Comparison of ENCODE assay signal across 8 cellular contexts in genomic region chr9:125189361-125190289, GRCh38. TPM values are rescaled to one million over a fixed set of nuclear protein-coding genes. Genes with fewer than 3 reads are reported as not detected.
DNase-seq lines count a peak whose midpoint lies in the region; ATAC-seq and TF ChIP-seq lines count a peak whose summit lies in the region.

PPP6C (minus strand) TSS chr9:125189803; CDS start chr9:125189718, 85 bp downstream.

- H3K4me3 Mint-ChIP-seq in activated B cell treated with CpG ODN at 0.5 μM for 24 hours = peak within 1 kb of the TSS; percentile 97

- H3K36me3 Mint-ChIP-seq in activated B cell treated with CpG ODN at 0.5 μM for 24 hours (ENCODE audit: low read depth) = peaks cover 13% of the 10 kb centered on the region

- H3K9me3 Mint-ChIP-seq in activated B cell treated with CpG ODN at 0.5 μM for 24 hours = no peaks in the 10 kb centered on the region

- ATAC-seq in GM18909 (IDR thresholded peaks at IDR 0.05; ENCODE audit: poor library complexity, unreplicated experiment) = peak; percentile 97
- peak; percentile 97 for ATAC-seq in HG03175 (IDR thresholded peaks at IDR 0.05; ENCODE audit: unreplicated experiment)
- peak; percentile 98 for ATAC-seq in activated B cell treated with CpG ODN at 0.5 μM for 24 hours (ENCODE audit: low read depth)

- DNase-seq in AG08396 (ENCODE audit: low spot score) (peak; percentile 97), NCI-H2227 treated with DMSO at 0.1 percent for 48 hours (lab: John Stamatoyannopoulos, UW) (peak; percentile 92), activated B cell treated with CpG ODN at 0.5 μM for 24 hours (peak; percentile 93), caudate nucleus (lab: John Stamatoyannopoulos, UW) (peak; percentile 51 to 98 (median 96)), inferior parietal cortex (ENCODE audit: extremely low spot score) (peak; percentile 96)
- DNase-seq in stimulated activated CD4-positive, alpha-beta T cell treated with anti-CD3 and anti-CD28 coated beads, Interleukin-12 subunit alpha, Interleukin-12 subunit beta, amount 100 ng/mL, for 24 hours (ENCODE audit: low read depth in 2 of 2) = peak; percentile 94 to 97

- peak within 1 kb of the TSS; percentile 91 for H3K27ac Mint-ChIP-seq in activated B cell treated with CpG ODN at 0.5 μM for 24 hours

- CTCF ChIA-PET in activated B cell treated with CpG ODN at 0.5 μM for 24 hours (lab: Charles Lee) = no interaction called here

- intact Hi-C loops in activated B cell treated with CpG ODN at 0.5 μM for 24 hours (cut with micrococcal nuclease) = loop anchor here (1.0 to 5.0 kb wide), 8 partner anchors 11 to 419 kb away; partner anchors contain the start of genes ARPC5L, GAPVD1, GOLGA1 and HSPA5

- H3K27ac ChIP-seq in caudate nucleus (ENCODE audit: low read depth, low read length) = peak within 1 kb of the TSS; percentile 88

- POLR2A ChIA-PET in activated B cell treated with CpG ODN at 0.5 μM for 24 hours (lab: Charles Lee) = interaction anchor here (0.6 to 4.5 kb wide), 4 partner anchors 10 to 297 kb away, joined by 3 to 36 read pairs (median 14); partner anchors contain the start of genes HSPA5 and RABEPK

- no peaks in the 10 kb centered on the region for H3K27me3 Mint-ChIP-seq in activated B cell treated with CpG ODN at 0.5 μM for 24 hours

- peaks cover 44% of the 10 kb centered on the region for H3K4me1 Mint-ChIP-seq in activated B cell treated with CpG ODN at 0.5 μM for 24 hours

- TF ChIP-seq CTCF in activated B cell treated with CpG ODN at 0.5 μM for 24 hours (IDR thresholded peaks at IDR 0.05) = no peak

RNA-seq across cellular contexts. Expression of gene PPP6C, which starts in this region (rescaled TPM):
- total RNA-seq in activated B cell treated with CpG ODN at 0.5 μM for 24 hours = 41.2 and 47.0 TPM in 2 replicates

Comparison
In these comparisons a context has a peak if more than half of its experiments do, and no peak if none do; other contexts are left out.
1. Peak in every context shown above with its lines: DNase-seq, ATAC-seq and H3K27ac ChIP-seq.